ENCODE assay signal across 8 cellular contexts in the genomic region with DNA sequence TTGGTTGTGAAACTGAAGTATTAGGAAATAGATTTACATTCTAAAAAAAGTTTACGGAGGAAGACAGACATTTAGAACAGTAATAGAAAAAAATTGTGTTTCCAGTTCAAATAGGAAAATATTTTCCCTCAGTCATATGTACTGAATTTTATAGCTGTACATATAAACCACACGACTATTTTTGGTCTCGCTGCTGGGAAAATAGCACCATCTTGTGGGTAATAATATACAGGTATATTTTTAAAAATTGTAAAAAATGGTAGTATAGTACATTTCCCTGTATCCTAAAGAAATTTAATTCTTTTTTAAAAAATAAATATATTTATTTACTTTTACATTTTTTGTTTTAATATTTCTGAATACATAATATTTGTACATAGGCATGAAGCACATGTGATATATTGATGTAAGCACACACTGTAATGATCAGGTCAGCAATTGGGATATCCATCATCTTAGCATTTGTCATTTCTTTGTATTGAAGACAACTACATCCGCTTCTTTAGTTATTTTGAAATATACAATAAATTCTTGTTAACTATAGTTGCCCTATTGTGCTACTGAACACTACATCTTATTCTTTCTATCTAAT.
DNase-seq lines count a peak whose midpoint lies in the region; ATAC-seq and TF ChIP-seq lines count a peak whose summit lies in the region.

No MANE protein-coding gene starts in this region.

- no peak overlapping the region for H4K91ac ChIP-seq in IMR-90 (ENCODE audit: insufficient read depth, low read depth, low read length)

- H3K27me3 ChIP-seq in IMR-90 (ENCODE audit: control insufficient read depth, insufficient read depth, low read length) (no peaks in the 10 kb centered on the region), adipocyte (replicated peaks; ENCODE audit: control insufficient read depth, insufficient read depth, low read length) (no peaks in the 10 kb centered on the region), mesendoderm (ENCODE audit: insufficient read depth, low read length, poor library complexity) (no peaks in the 10 kb centered on the region)

- no CpG with 5 or more reads among the region's 4 CpGs for WGBS in IMR-90 (ENCODE audit: extremely low coverage in 2 of 2, insufficient read length in 1 of 2), 2 experiments
- WGBS in mesendoderm (ENCODE audit: extremely low coverage, insufficient coverage, low lambda C conversion rate), result no CpG with 5 or more reads among the region's 4 CpGs

- CTCF ChIA-PET in IMR-90 (lab: Yijun Ruan, JAX), result interaction anchor here (0.6 to 1.4 kb wide), 3 partner anchors 111 to 391 kb away, joined by 3 to 12 read pairs (median 5); no protein-coding TSS in a partner anchor

- H3K27ac ChIP-seq in IMR-90 (ENCODE audit: insufficient read depth, low read length) (no peak overlapping the region), mesendoderm (ENCODE audit: low read depth, low read length) (no peak overlapping the region)

- no peak overlapping the region for H2BK15ac ChIP-seq in IMR-90 (ENCODE audit: low read depth, low read length)
- H2BK15ac ChIP-seq in mesendoderm (replicated peaks; ENCODE audit: low read depth), result peak overlapping the region; percentile 59

- H2BK5ac ChIP-seq in IMR-90 (ENCODE audit: low read depth, low read length, poor library complexity, severe bottlenecking) (no peak overlapping the region), mesendoderm (ENCODE audit: low read length) (no peak overlapping the region)

- dilution Hi-C loops in IMR-90 (cut with HindIII; ENCODE audit: low sequenced_read_pairs, unreplicated experiment), result no loop called here

- H4K20me1 ChIP-seq in IMR-90 (ENCODE audit: insufficient read depth, low read length), result no peaks in the 10 kb centered on the region

- no peak overlapping the region for H2AK9ac ChIP-seq in IMR-90 (replicated peaks; ENCODE audit: low read depth, low read length, poor library complexity)

- H3K36me3 ChIP-seq in IMR-90 (ENCODE audit: control insufficient read depth, insufficient read depth, low read length) (no peaks in the 10 kb centered on the region), adipocyte (ENCODE audit: control insufficient read depth, insufficient read depth, low read length, severe bottlenecking) (no peaks in the 10 kb centered on the region), mesendoderm (ENCODE audit: control insufficient read depth, insufficient read depth, low read length) (no peaks in the 10 kb centered on the region)

- H3K23ac ChIP-seq in IMR-90 (ENCODE audit: low read depth, low read length) (no peak overlapping the region), mesendoderm (ENCODE audit: low read length) (no peak overlapping the region)

- peak; percentile 25 for TF ChIP-seq CTCF in GM10266 (IDR thresholded peaks at IDR 0.05; ENCODE audit: control insufficient read depth, insufficient read depth, low read depth, missing control alignments)
- TF ChIP-seq CTCF in IMR-90 (conservative IDR thresholded peaks at IDR 0.05; ENCODE audit: low read depth, low read length), result peak; percentile 40

- POLR2A ChIA-PET in IMR-90 (lab: Charles Lee; ENCODE audit: unreplicated experiment), result no interaction called here

- in situ Hi-C loops in IMR-90 (cut with MboI; ENCODE audit: low sequenced_read_pairs), result loop anchor here (5.0 kb wide), 1 partner anchor 371 kb away; no protein-coding TSS in a partner anchor

- DNase-seq in GM10266 (ENCODE audit: extremely low spot score), result no peak
- DNase-seq in IMR-90, result peak; percentile 9
- DNase-seq in adipocyte (ENCODE audit: low read depth), result peak; percentile 79
- DNase-seq in mesendoderm, result no peak
- no peak for DNase-seq in globus pallidus (ENCODE audit: low spot score)
- DNase-seq in iPS-NIHi7 (ENCODE audit: extremely low spot score), result no peak

- H3K18ac ChIP-seq in IMR-90 (ENCODE audit: low read depth, low read length) (no peak overlapping the region), mesendoderm (ENCODE audit: low read length) (no peak overlapping the region)

- H3K14ac ChIP-seq in IMR-90 (replicated peaks; ENCODE audit: low read depth, low read length), result no peak overlapping the region

- no peak overlapping the region for H2AFZ ChIP-seq in IMR-90 (replicated peaks; ENCODE audit: low read length, poor library complexity)

- no peak overlapping the region for H3K4me2 ChIP-seq in IMR-90 (ENCODE audit: low read depth, low read length)
- H3K4me2 ChIP-seq in mesendoderm (ENCODE audit: low read length), result no peak overlapping the region

- H3K4me1 ChIP-seq in IMR-90 (ENCODE audit: control insufficient read depth, insufficient read depth, low read length), result no peaks in the 10 kb centered on the region
- H3K4me1 ChIP-seq in adipocyte (ENCODE audit: control insufficient read depth, insufficient read depth, low read length), result peaks cover 5% of the 10 kb centered on the region
- H3K4me1 ChIP-seq in mesendoderm (ENCODE audit: control insufficient read depth, low read depth, low read length), result peaks cover 6% of the 10 kb centered on the region

- H4K5ac ChIP-seq in IMR-90 (ENCODE audit: low read depth, low read length), result no peak overlapping the region
- no peak overlapping the region for H4K5ac ChIP-seq in mesendoderm (ENCODE audit: low read length)

- H3K56ac ChIP-seq in IMR-90 (ENCODE audit: extremely low read depth, insufficient read depth, low read length) (no peak overlapping the region), mesendoderm (ENCODE audit: low read length) (no peak overlapping the region)

- peak; percentile 57 for ATAC-seq in IMR-90 (ENCODE audit: low read depth)
- ATAC-seq in HG03460 (IDR thresholded peaks at IDR 0.05; ENCODE audit: unreplicated experiment), result no peak
- ATAC-seq in GM21515 (IDR thresholded peaks at IDR 0.05; ENCODE audit: unreplicated experiment), result no peak

- TF ChIP-seq RAD21 in IMR-90 (IDR thresholded peaks at IDR 0.05; ENCODE audit: low read length), result peak; percentile 30; the same call in 1 of the 2 replicates

- intact Hi-C loops in IMR-90 (cut with micrococcal nuclease), result loop anchor here (1.0 to 5.0 kb wide), 4 partner anchors 136 to 576 kb away; no protein-coding TSS in a partner anchor

- no TSS peak for BruUV-seq in IMR-90 (replicated peaks; lab: Mats Ljungman, UMichigan)

- no peak overlapping the region for H3K4me3 ChIP-seq in IMR-90 (ENCODE audit: insufficient read depth, low read depth, low read length)
- peak overlapping the region; percentile 52 for H3K4me3 ChIP-seq in adipocyte (ENCODE audit: low read length)
- no peak overlapping the region for H3K4me3 ChIP-seq in mesendoderm (ENCODE audit: low read length)

- H2BK20ac ChIP-seq in IMR-90 (ENCODE audit: low read depth, low read length), result no peak overlapping the region

- H2AK5ac ChIP-seq in IMR-90 (ENCODE audit: low read depth, low read length) (no peak overlapping the region), mesendoderm (ENCODE audit: low read length) (no peak overlapping the region)

- no peak overlapping the region for H4K8ac ChIP-seq in IMR-90 (ENCODE audit: low read depth in 2 of 2, low read length in 2 of 2)
- no peak overlapping the region for H4K8ac ChIP-seq in mesendoderm (ENCODE audit: low read depth, low read length)

- no peaks in the 10 kb centered on the region for H3K79me2 ChIP-seq in mesendoderm (ENCODE audit: control insufficient read depth, insufficient read depth, low read length)

- no peaks in the 10 kb centered on the region for H3K9me1 ChIP-seq in IMR-90 (ENCODE audit: insufficient read depth, low read length)

- H2BK120ac ChIP-seq in IMR-90 (ENCODE audit: low read depth, low read length), result no peak overlapping the region
- H2BK120ac ChIP-seq in mesendoderm (ENCODE audit: low read depth, low read length), result no peak overlapping the region

- no peak for TF ChIP-seq POLR2A in IMR-90 (IDR thresholded peaks at IDR 0.05; ENCODE audit: low read depth, low read length)

- H3K9me3 ChIP-seq in IMR-90 (ENCODE audit: control insufficient read depth, insufficient read depth, low read length) (no peaks in the 10 kb centered on the region), adipocyte (ENCODE audit: control insufficient read depth, low read length) (no peaks in the 10 kb centered on the region)

- H3K9ac ChIP-seq in IMR-90 (ENCODE audit: low read depth, low read length), result no peak overlapping the region
- H3K9ac ChIP-seq in adipocyte (ENCODE audit: low read length), result no peak overlapping the region
- H3K9ac ChIP-seq in mesendoderm (ENCODE audit: low read length), result no peak overlapping the region

- H3K4ac ChIP-seq in IMR-90 (ENCODE audit: low read depth, low read length) (no peak overlapping the region), mesendoderm (ENCODE audit: low read depth, low read length) (no peak overlapping the region)

- H3K79me1 ChIP-seq in IMR-90 (ENCODE audit: low read depth in 1 of 2, low read length in 2 of 2) (no peaks in the 10 kb centered on the region), mesendoderm (ENCODE audit: low read length) (no peaks in the 10 kb centered on the region)

TF ChIP-seq in IMR-90, 13 proteins besides CTCF, POLR2A, EP300 and RAD21:
- TF ChIP-seq SMC3 (IDR thresholded peaks at IDR 0.05; ENCODE audit: low read depth, low read length), result peak; percentile 18; the same call in 1 of the 2 replicates
- TF ChIP-seq, protein P1, sequence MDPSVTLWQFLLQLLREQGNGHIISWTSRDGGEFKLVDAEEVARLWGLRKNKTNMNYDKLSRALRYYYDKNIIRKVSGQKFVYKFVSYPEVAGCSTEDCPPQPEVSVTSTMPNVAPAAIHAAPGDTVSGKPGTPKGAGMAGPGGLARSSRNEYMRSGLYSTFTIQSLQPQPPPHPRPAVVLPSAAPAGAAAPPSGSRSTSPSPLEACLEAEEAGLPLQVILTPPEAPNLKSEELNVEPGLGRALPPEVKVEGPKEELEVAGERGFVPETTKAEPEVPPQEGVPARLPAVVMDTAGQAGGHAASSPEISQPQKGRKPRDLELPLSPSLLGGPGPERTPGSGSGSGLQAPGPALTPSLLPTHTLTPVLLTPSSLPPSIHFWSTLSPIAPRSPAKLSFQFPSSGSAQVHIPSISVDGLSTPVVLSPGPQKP (IDR thresholded peaks at IDR 0.05; ENCODE audit: borderline replicate concordance, low read depth, low read length), result no peak
TF ChIP-seq in IMR-90: peak in this region for 1.

Comparison
In these comparisons a context has a peak if more than half of its experiments do, and no peak if none do; other contexts are left out.
1. DNase-seq: peak in IMR-90 (single experiment) and adipocyte (single experiment); none in GM10266 (single experiment), mesendoderm (single experiment), globus pallidus (single experiment) and iPS-NIHi7 (single experiment).